9 cellular contexts compared by ENCODE assay signal in genomic region chr14:79279645-79280399, GRCh38.
DNase-seq lines count a peak whose midpoint lies in the region; ATAC-seq and TF ChIP-seq lines count a peak whose summit lies in the region.
"Had no signal": no experiment of that assay in that cellular context is flagged by ENCODE, and none has a peak within 500 bp of the region (broad histone marks: within the 10 kb centered on the region; RNA-seq: fewer than 3 reads in every experiment).

No MANE protein-coding gene starts in this region.

- no peak for TF ChIP-seq POLR2A in testis (IDR thresholded peaks at IDR 0.05)

- H3K9me3 ChIP-seq in testis (no peaks in the 10 kb centered on the region), SJCRH30 (replicated peaks) (no peaks in the 10 kb centered on the region)

- peaks cover 73% of the 10 kb centered on the region for H3K4me1 Mint-ChIP-seq in brain
- H3K4me1 Mint-ChIP-seq: B cell had no signal

- peak overlapping the region in 4 of 5 experiments; percentile 44 to 86 (median 64) for H3K27ac Mint-ChIP-seq in brain
- H3K27ac Mint-ChIP-seq: B cell had no signal

- H3K27me3 ChIP-seq in kidney epithelial cell (ENCODE audit: control insufficient read depth, insufficient read depth, low read length) (peaks cover 6% of the 10 kb centered on the region), testis (no peaks in the 10 kb centered on the region), SJCRH30 (no peaks in the 10 kb centered on the region)

- H3K36me3 ChIP-seq in kidney epithelial cell (ENCODE audit: control insufficient read depth, insufficient read depth, low read length) (no peaks in the 10 kb centered on the region), testis (ENCODE audit: low read depth, missing control alignments) (no peaks in the 10 kb centered on the region), SJCRH30 (no peaks in the 10 kb centered on the region)

- WGBS in testis, 2 donors = 21 to 29% methylated on average over 30 to 34 of the region's 34 CpGs

- ATAC-seq in GM18517 (IDR thresholded peaks at IDR 0.05; ENCODE audit: unreplicated experiment) = no peak

- no peaks in the 10 kb centered on the region for H3K36me3 Mint-ChIP-seq in brain

- H3K4me1 ChIP-seq in testis (no peaks in the 10 kb centered on the region), SJCRH30 (no peaks in the 10 kb centered on the region)

- peaks cover 22% of the 10 kb centered on the region for H3K27me3 Mint-ChIP-seq in brain

- intact Hi-C loops in testis (cut with DNase I; ENCODE audit: low total_unique reads) = no loop called here

- DNase-seq in NCI-H146 (lab: John Stamatoyannopoulos, UW) (peak; percentile 24), NCI-H146 treated with DMSO at 0.1 percent for 48 hours (lab: John Stamatoyannopoulos, UW; ENCODE audit: unreplicated experiment) (no peak), kidney epithelial cell (ENCODE audit: low read depth) (no peak), testis (no peak), SJCRH30 (no peak), mucosa of gallbladder (ENCODE audit: low spot score) (no peak)

- TF ChIP-seq CTCF in brain (conservative IDR thresholded peaks at IDR 0.05) = no peak
- TF ChIP-seq CTCF in kidney epithelial cell (IDR thresholded peaks at IDR 0.05; ENCODE audit: insufficient read depth, low read length, poor library complexity, severe bottlenecking) = no peak
- no peak for TF ChIP-seq CTCF in testis (IDR thresholded peaks at IDR 0.05)

- H3K27ac ChIP-seq in testis (no peak overlapping the region), SJCRH30 (no peak overlapping the region)

- H3K4me3 Mint-ChIP-seq in brain = peak overlapping the region; percentile 90 to 98 (median 93)
- H3K4me3 Mint-ChIP-seq: B cell had no signal

- H3K9me3 Mint-ChIP-seq in brain = peaks cover 0 to 3% (median 0%) of the 10 kb centered on the region in 5 experiments

- H3K4me3 ChIP-seq in kidney epithelial cell (ENCODE audit: low read depth, low read length) (peak overlapping the region; percentile 47), testis (peak overlapping the region; percentile 44 to 50), SJCRH30 (no peak overlapping the region)
